21 cellular contexts compared by ENCODE assay signal in genomic region chr2:127847926-127848325, GRCh38. TPM values are rescaled to one million over a fixed set of nuclear protein-coding genes. Genes with fewer than 3 reads are reported as not detected.
DNase-seq lines count a peak whose midpoint lies in the region; ATAC-seq and TF ChIP-seq lines count a peak whose summit lies in the region.
"Had no signal": no experiment of that assay in that cellular context is flagged by ENCODE, and none has a peak within 500 bp of the region (broad histone marks: within the 10 kb centered on the region; RNA-seq: fewer than 3 reads in every experiment).

No MANE protein-coding gene starts in this region.

- no peak overlapping the region for H3K27ac ChIP-seq in hepatocyte
- H3K27ac ChIP-seq: 22Rv1, BLaER1, C4-2B had no signal

- no peak overlapping the region for H3K27ac Mint-ChIP-seq in activated CD4-positive, alpha-beta T cell treated with anti-CD3 and anti-CD28 coated beads for 36 hours
- H3K27ac Mint-ChIP-seq in activated T-cell treated with anti-CD3 and anti-CD28 coated beads, Interleukin-2, amount 50 U/mL, for 24 hours: peak overlapping the region; percentile 63
- peak overlapping the region in 1 of 2 donors; percentile 79 for H3K27ac Mint-ChIP-seq in activated naive CD4-positive, alpha-beta T cell treated with anti-CD3 and anti-CD28 coated beads, Interleukin-2, amount 50 U/mL, for 72 hours
- H3K27ac Mint-ChIP-seq: B cell; CD4-positive, CD25-positive, alpha-beta regulatory T cell; GM23338; H9 had no signal

- intact Hi-C loops in activated CD4-positive, alpha-beta T cell treated with anti-CD3 and anti-CD28 coated beads for 36 hours (cut with DNase I, micrococcal nuclease): no loop called here

- POLR2A ChIA-PET in activated CD4-positive, alpha-beta T cell treated with anti-CD3 and anti-CD28 coated beads for 36 hours (lab: Charles Lee): interaction anchor here (0.8 to 1.3 kb wide), 3 partner anchors 9 to 39 kb away, joined by 3 to 9 read pairs (median 4); no protein-coding TSS in a partner anchor

- no peaks in the 10 kb centered on the region for H3K9me2 ChIP-seq in hepatocyte (replicated peaks; ENCODE audit: insufficient read depth)

- peak; percentile 42 for ATAC-seq in activated CD4-positive, alpha-beta T cell treated with anti-CD3 and anti-CD28 coated beads for 36 hours
- ATAC-seq in activated naive CD4-positive, alpha-beta T cell treated with anti-CD3 and anti-CD28 coated beads, Interleukin-2, amount 50 U/mL, for 72 hours: peak; percentile 70 to 88
- ATAC-seq: GM23338, HCT116 had no signal

- CTCF ChIA-PET in activated CD4-positive, alpha-beta T cell treated with anti-CD3 and anti-CD28 coated beads for 36 hours (lab: Charles Lee): no interaction called here

- H3K4me3 Mint-ChIP-seq in activated CD4-positive, alpha-beta T cell treated with anti-CD3 and anti-CD28 coated beads for 36 hours: no peak overlapping the region
- no peak overlapping the region for H3K4me3 Mint-ChIP-seq in activated T-cell treated with anti-CD3 and anti-CD28 coated beads, Interleukin-2, amount 50 U/mL, for 24 hours
- H3K4me3 Mint-ChIP-seq: B cell; CD8-positive, alpha-beta memory T cell; GM23338; H9 had no signal

- 91% methylated on average over 7 of the region's 7 CpGs for WGBS in hepatocyte (ENCODE audit: low lambda C conversion rate, missing lambda C conversion rate)

- DNase-seq in activated CD4-positive, alpha-beta T cell treated with anti-CD3 and anti-CD28 coated beads for 36 hours: no peak
- DNase-seq in activated CD4-positive, alpha-beta T cell treated with anti-CD3 and anti-CD28 coated beads, Interleukin-2, amount 50 U/mL, for 48 hours: no peak
- no peak for DNase-seq in activated T-cell treated with anti-CD3 and anti-CD28 coated beads, Interleukin-2, amount 50 U/mL, for 24 hours
- DNase-seq in activated T-cell treated with anti-CD3 and anti-CD28 coated beads, Interleukin-2, amount 50 U/mL, for 1 hour: no peak
- DNase-seq in activated naive CD4-positive, alpha-beta T cell treated with anti-CD3 and anti-CD28 coated beads, Interleukin-2, amount 50 U/mL, for 72 hours (ENCODE audit: low spot score in 2 of 2): no peak
- DNase-seq in activated naive CD4-positive, alpha-beta T cell (lab: John Stamatoyannopoulos, UW): no peak
- DNase-seq in hepatocyte (ENCODE audit: low spot score) (no peak), epidermal melanocyte (ENCODE audit: insufficient read length, low spot score) (no peak)
- DNase-seq: CD4-positive, CD25-positive, alpha-beta regulatory T cell; CD8-positive, alpha-beta memory T cell; DMS 273 treated with DMSO at 0.1 percent for 48 hours; DMS79; EL; GDM1; H9 had no signal

- no peak overlapping the region for H2AFZ ChIP-seq in hepatocyte
- H2AFZ ChIP-seq: GM23338 had no signal

- H3K79me2 ChIP-seq in hepatocyte: peaks cover 33% of the 10 kb centered on the region

- H3K27me3 Mint-ChIP-seq in activated CD4-positive, alpha-beta T cell treated with anti-CD3 and anti-CD28 coated beads for 36 hours: no peaks in the 10 kb centered on the region
- no peaks in the 10 kb centered on the region for H3K27me3 Mint-ChIP-seq in activated T-cell treated with anti-CD3 and anti-CD28 coated beads, Interleukin-2, amount 50 U/mL, for 24 hours
- H3K27me3 Mint-ChIP-seq: B cell; CD4-positive, CD25-positive, alpha-beta regulatory T cell; CD8-positive, alpha-beta memory T cell had no signal

- H3K4me3 ChIP-seq in hepatocyte: no peak overlapping the region
- H3K4me3 ChIP-seq: BLaER1, GM23338 had no signal

- peaks cover 22% of the 10 kb centered on the region for H3K4me1 Mint-ChIP-seq in activated CD4-positive, alpha-beta T cell treated with anti-CD3 and anti-CD28 coated beads for 36 hours
- peaks cover 22% of the 10 kb centered on the region for H3K4me1 Mint-ChIP-seq in activated T-cell treated with anti-CD3 and anti-CD28 coated beads, Interleukin-2, amount 50 U/mL, for 24 hours (ENCODE audit: low read depth)
- H3K4me1 Mint-ChIP-seq: GM23338, H9 had no signal

- H3K9me3 Mint-ChIP-seq in activated CD4-positive, alpha-beta T cell treated with anti-CD3 and anti-CD28 coated beads for 36 hours (ENCODE audit: low read depth): no peaks in the 10 kb centered on the region
- H3K9me3 Mint-ChIP-seq in activated T-cell treated with anti-CD3 and anti-CD28 coated beads, Interleukin-2, amount 50 U/mL, for 24 hours: no peaks in the 10 kb centered on the region
- no peaks in the 10 kb centered on the region for H3K9me3 Mint-ChIP-seq in activated naive CD4-positive, alpha-beta T cell treated with anti-CD3 and anti-CD28 coated beads, Interleukin-2, amount 50 U/mL, for 72 hours
- H3K9me3 Mint-ChIP-seq: CD4-positive, CD25-positive, alpha-beta regulatory T cell; CD8-positive, alpha-beta memory T cell; GM23338; H9 had no signal

- H3K4me1 ChIP-seq in hepatocyte (ENCODE audit: insufficient read depth): no peaks in the 10 kb centered on the region
- H3K4me1 ChIP-seq: BLaER1 had no signal

- no peaks in the 10 kb centered on the region for H3K36me3 ChIP-seq in hepatocyte (replicated peaks; ENCODE audit: insufficient read depth, low read depth)

- H4K20me1 ChIP-seq in hepatocyte (ENCODE audit: insufficient read depth, poor library complexity, severe bottlenecking): no peaks in the 10 kb centered on the region

- H3K9me3 ChIP-seq in hepatocyte (ENCODE audit: low read depth): no peaks in the 10 kb centered on the region
- H3K9me3 ChIP-seq: BLaER1 had no signal

- peaks cover 56% of the 10 kb centered on the region for H3K36me3 Mint-ChIP-seq in activated CD4-positive, alpha-beta T cell treated with anti-CD3 and anti-CD28 coated beads for 36 hours (ENCODE audit: low read depth)
- peaks cover 84% of the 10 kb centered on the region for H3K36me3 Mint-ChIP-seq in activated T-cell treated with anti-CD3 and anti-CD28 coated beads, Interleukin-2, amount 50 U/mL, for 24 hours (ENCODE audit: low read depth)
- H3K36me3 Mint-ChIP-seq in activated naive CD4-positive, alpha-beta T cell treated with anti-CD3 and anti-CD28 coated beads, Interleukin-2, amount 50 U/mL, for 72 hours: peaks cover 12 to 67% of the 10 kb centered on the region in 2 donors

- TF ChIP-seq CTCF in hepatocyte (IDR thresholded peaks at IDR 0.05; ENCODE audit: poor library complexity): no peak

- H3K27me3 ChIP-seq in hepatocyte: no peaks in the 10 kb centered on the region
- H3K27me3 ChIP-seq: BLaER1 had no signal

- no peak overlapping the region for H3K4me2 ChIP-seq in hepatocyte
- H3K4me2 ChIP-seq: BLaER1, GM23338 had no signal

RNA-seq across cellular contexts. Expression of gene POLR2D, which starts 10.0 kb away (rescaled TPM):
- total RNA-seq in activated CD4-positive, alpha-beta T cell treated with anti-CD3 and anti-CD28 coated beads for 36 hours: 10 to 100 TPM; 72.4 to 73.7 TPM
- 10 to 100 TPM; 61.2 to 72.9 TPM for total RNA-seq in activated naive CD4-positive, alpha-beta T cell treated with anti-CD3 and anti-CD28 coated beads, Interleukin-2, amount 50 U/mL, for 72 hours
- 19.9 and 25.2 TPM in 2 replicates for total RNA-seq in hepatocyte
- 22.0 and 31.4 TPM in 2 replicates for polyA plus RNA-seq in hepatocyte

RNA-seq across cellular contexts. Expression of gene WDR33, which starts 37.0 kb away (rescaled TPM):
- total RNA-seq in activated CD4-positive, alpha-beta T cell treated with anti-CD3 and anti-CD28 coated beads for 36 hours: 10 to 100 TPM; 58.6 to 76.3 TPM
- 10 to 100 TPM; 70.8 to 80.5 TPM for total RNA-seq in activated naive CD4-positive, alpha-beta T cell treated with anti-CD3 and anti-CD28 coated beads, Interleukin-2, amount 50 U/mL, for 72 hours
- total RNA-seq in hepatocyte: 36.2 and 47.5 TPM in 2 replicates
- 33.5 and 43.3 TPM in 2 replicates for polyA plus RNA-seq in hepatocyte

RNA-seq across cellular contexts. Expression of gene AMMECR1L, which starts 37.8 kb away (rescaled TPM):
- total RNA-seq in activated CD4-positive, alpha-beta T cell treated with anti-CD3 and anti-CD28 coated beads for 36 hours: 10 to 100 TPM; 12.8 to 14.2 TPM
- total RNA-seq in activated naive CD4-positive, alpha-beta T cell treated with anti-CD3 and anti-CD28 coated beads, Interleukin-2, amount 50 U/mL, for 72 hours: 10 to 100 TPM; 14.4 to 15.3 TPM
- 10.1 and 14.7 TPM in 2 replicates for total RNA-seq in hepatocyte
- 8.1 and 9.3 TPM in 2 replicates for polyA plus RNA-seq in hepatocyte
